Comparison of ENCODE assay signal across 13 cellular contexts in genomic region chr4:5746829-5747745, GRCh38. TPM values are rescaled to one million over a fixed set of nuclear protein-coding genes. Genes with fewer than 3 reads are reported as not detected.
DNase-seq lines count a peak whose midpoint lies in the region; ATAC-seq and TF ChIP-seq lines count a peak whose summit lies in the region.
"Had no signal": no experiment of that assay in that cellular context is flagged by ENCODE, and none has a peak within 500 bp of the region (broad histone marks: within the 10 kb centered on the region; RNA-seq: fewer than 3 reads in every experiment).

No MANE protein-coding gene starts in this region.

- no peaks in the 10 kb centered on the region for H3K27me3 ChIP-seq in CD8-positive, alpha-beta memory T cell (ENCODE audit: insufficient read depth, low read length, poor library complexity, severe bottlenecking)
- H3K27me3 ChIP-seq in Caco-2 (replicated peaks; ENCODE audit: control insufficient read depth, insufficient read depth, low read length) = no peaks in the 10 kb centered on the region
- H3K27me3 ChIP-seq: BLaER1, esophagus squamous epithelium, right lobe of liver had no signal

- CTCF ChIA-PET in RWPE1 (lab: Yijun Ruan, JAX) (no interaction called here), Caco-2 (lab: Charles Lee) (no interaction called here)
- CTCF ChIA-PET in CD8-positive, alpha-beta memory T cell (lab: Charles Lee) = no interaction called here

- DNase-seq in AG08396 (ENCODE audit: low spot score) = peak; percentile 28
- no peak for DNase-seq in RWPE1 (ENCODE audit: low spot score)
- peak; percentile 86 for DNase-seq in fibroblast of mammary gland (ENCODE audit: low read depth)
- no peak for DNase-seq in CD8-positive, alpha-beta memory T cell
- no peak for DNase-seq in Caco-2
- no peak for DNase-seq in activated naive CD4-positive, alpha-beta T cell treated with anti-CD3 and anti-CD28 coated beads, Interleukin-2, amount 50 U/mL, for 16 hours
- DNase-seq: esophagus squamous epithelium, NCI-H446 treated with DMSO at 0.1 percent for 48 hours, right lobe of liver had no signal

- intact Hi-C loops in Caco-2 (cut with micrococcal nuclease; ENCODE audit: unreplicated experiment) = no loop called here

- BruUV-seq in Caco-2 (replicated peaks; lab: Mats Ljungman, UMichigan) = no TSS peak

- POLR2A ChIA-PET in RWPE1 (lab: Yijun Ruan, JAX; ENCODE audit: low non-redundant PET) (interaction anchor here (0.6 kb wide), 1 partner anchor 14 kb away, joined by 3 read pairs; no protein-coding TSS in a partner anchor), Caco-2 (lab: Charles Lee) (no interaction called here)
- POLR2A ChIA-PET in CD8-positive, alpha-beta memory T cell (lab: Charles Lee) = no interaction called here

- peak overlapping the region in 2 of 3 experiments; percentile 8 to 58 for H3K27ac Mint-ChIP-seq in nephron
- H3K27ac Mint-ChIP-seq in CD8-positive, alpha-beta memory T cell = no peak overlapping the region
- no peak overlapping the region for H3K27ac Mint-ChIP-seq in Caco-2 (ENCODE audit: unreplicated experiment)
- H3K27ac Mint-ChIP-seq: memory B cell had no signal

- H3K27me3 Mint-ChIP-seq in nephron (ENCODE audit: low read depth) (peaks cover 3% of the 10 kb centered on the region), Caco-2 (ENCODE audit: insufficient read depth, unreplicated experiment) (peaks cover 11% of the 10 kb centered on the region)
- H3K27me3 Mint-ChIP-seq in CD8-positive, alpha-beta memory T cell = peaks cover 0 to 3% of the 10 kb centered on the region in 2 donors

- no peak overlapping the region for H3K4me3 ChIP-seq in fibroblast of mammary gland (ENCODE audit: control insufficient read depth, low read depth, low read length)
- H3K4me3 ChIP-seq in CD8-positive, alpha-beta memory T cell (ENCODE audit: low read length) = no peak overlapping the region
- H3K4me3 ChIP-seq in Caco-2 (ENCODE audit: low read depth, low read length) = no peak overlapping the region
- H3K4me3 ChIP-seq: BLaER1, esophagus squamous epithelium, right lobe of liver had no signal

- H3K36me3 Mint-ChIP-seq in nephron (ENCODE audit: low read depth) (peaks cover 59% of the 10 kb centered on the region), Caco-2 (ENCODE audit: insufficient read depth, unreplicated experiment) (no peaks in the 10 kb centered on the region)
- no peaks in the 10 kb centered on the region for H3K36me3 Mint-ChIP-seq in CD8-positive, alpha-beta memory T cell
- H3K36me3 Mint-ChIP-seq: memory B cell had no signal

- no peaks in the 10 kb centered on the region for H3K4me1 ChIP-seq in CD8-positive, alpha-beta memory T cell (ENCODE audit: insufficient read depth, low read length)
- no peaks in the 10 kb centered on the region for H3K4me1 ChIP-seq in Caco-2
- H3K4me1 ChIP-seq: BLaER1, right lobe of liver had no signal

- no peaks in the 10 kb centered on the region for H3K9me3 Mint-ChIP-seq in nephron
- H3K9me3 Mint-ChIP-seq in CD8-positive, alpha-beta memory T cell = peaks cover 0 to 2% (median 0%) of the 10 kb centered on the region in 5 donors
- H3K9me3 Mint-ChIP-seq in Caco-2 (ENCODE audit: unreplicated experiment) = no peaks in the 10 kb centered on the region

- no peak overlapping the region for H3K4me3 Mint-ChIP-seq in nephron
- no peak overlapping the region for H3K4me3 Mint-ChIP-seq in CD8-positive, alpha-beta memory T cell
- H3K4me3 Mint-ChIP-seq in Caco-2 (ENCODE audit: unreplicated experiment) = no peak overlapping the region
- H3K4me3 Mint-ChIP-seq: memory B cell had no signal

- peak overlapping the region; percentile 87 for H3K27ac ChIP-seq in RWPE1
- H3K27ac ChIP-seq in CD8-positive, alpha-beta memory T cell (ENCODE audit: low read depth, low read length) = no peak overlapping the region
- H3K27ac ChIP-seq: BLaER1, right lobe of liver had no signal

- H3K4me1 Mint-ChIP-seq in nephron (peaks cover 26% of the 10 kb centered on the region), Caco-2 (ENCODE audit: low read depth, unreplicated experiment) (no peaks in the 10 kb centered on the region)
- H3K4me1 Mint-ChIP-seq in CD8-positive, alpha-beta memory T cell = no peaks in the 10 kb centered on the region
- H3K4me1 Mint-ChIP-seq: memory B cell had no signal

- no peaks in the 10 kb centered on the region for H3K9me3 ChIP-seq in CD8-positive, alpha-beta memory T cell (ENCODE audit: low read length)
- no peaks in the 10 kb centered on the region for H3K9me3 ChIP-seq in Caco-2
- H3K9me3 ChIP-seq: esophagus squamous epithelium, right lobe of liver had no signal

- H3K36me3 ChIP-seq in CD8-positive, alpha-beta memory T cell (ENCODE audit: insufficient read depth, low read length) = no peaks in the 10 kb centered on the region
- no peaks in the 10 kb centered on the region for H3K36me3 ChIP-seq in Caco-2 (ENCODE audit: control insufficient read depth, insufficient read depth, low read length)
- H3K36me3 ChIP-seq: right lobe of liver had no signal

- ATAC-seq in HG03354 (IDR thresholded peaks at IDR 0.05; ENCODE audit: poor library complexity, severe bottlenecking, unreplicated experiment) = no peak

- TF ChIP-seq CTCF in RWPE1 (conservative IDR thresholded peaks at IDR 0.05; ENCODE audit: low read depth) = no peak
- TF ChIP-seq CTCF in fibroblast of mammary gland (conservative IDR thresholded peaks at IDR 0.05; ENCODE audit: control insufficient read depth, insufficient read depth, low read depth, low read length) = no peak
- TF ChIP-seq CTCF in nephron (IDR thresholded peaks at IDR 0.05; ENCODE audit: unreplicated experiment in 3 of 3) = no peak
- TF ChIP-seq CTCF in Caco-2 (IDR thresholded peaks at IDR 0.05; ENCODE audit: insufficient read depth in 1 of 2, low read depth in 1 of 2, low read length in 1 of 2, severe bottlenecking in 1 of 2, unreplicated experiment in 1 of 2) = no peak

RNA-seq across cellular contexts. Expression of gene EVC, which starts 36.1 kb away (rescaled TPM):
- 1 to 10 TPM; 1.6 to 2.3 TPM for total RNA-seq in CD8-positive, alpha-beta memory T cell
- polyA plus RNA-seq in CD8-positive, alpha-beta memory T cell = 0.02 TPM
- total RNA-seq in Caco-2 (2022) = not detected in 2 replicates

RNA-seq across cellular contexts. Expression of gene EVC2, which starts 38.7 kb away (rescaled TPM):
- under 1 TPM; 0.84 to 0.92 TPM for total RNA-seq in CD8-positive, alpha-beta memory T cell
- 1.3 TPM for polyA plus RNA-seq in CD8-positive, alpha-beta memory T cell
- total RNA-seq in Caco-2 (2022) = not detected in 2 replicates

Comparison
In these comparisons a context has a peak if more than half of its experiments do, and no peak if none do; other contexts are left out.
1. DNase-seq: peak in AG08396 (single experiment) and fibroblast of mammary gland (single experiment); none in RWPE1 (single experiment), CD8-positive, alpha-beta memory T cell (0 of 5), Caco-2 (0 of 2) and activated naive CD4-positive, alpha-beta T cell treated with anti-CD3 and anti-CD28 coated beads, Interleukin-2, amount 50 U/mL, for 16 hours (single experiment).
2. H3K27ac Mint-ChIP-seq: peak in nephron (2 of 3); none in CD8-positive, alpha-beta memory T cell (0 of 8) and Caco-2 (single experiment).